1 cellular context compared by ENCODE assay signal in the genomic region with DNA sequence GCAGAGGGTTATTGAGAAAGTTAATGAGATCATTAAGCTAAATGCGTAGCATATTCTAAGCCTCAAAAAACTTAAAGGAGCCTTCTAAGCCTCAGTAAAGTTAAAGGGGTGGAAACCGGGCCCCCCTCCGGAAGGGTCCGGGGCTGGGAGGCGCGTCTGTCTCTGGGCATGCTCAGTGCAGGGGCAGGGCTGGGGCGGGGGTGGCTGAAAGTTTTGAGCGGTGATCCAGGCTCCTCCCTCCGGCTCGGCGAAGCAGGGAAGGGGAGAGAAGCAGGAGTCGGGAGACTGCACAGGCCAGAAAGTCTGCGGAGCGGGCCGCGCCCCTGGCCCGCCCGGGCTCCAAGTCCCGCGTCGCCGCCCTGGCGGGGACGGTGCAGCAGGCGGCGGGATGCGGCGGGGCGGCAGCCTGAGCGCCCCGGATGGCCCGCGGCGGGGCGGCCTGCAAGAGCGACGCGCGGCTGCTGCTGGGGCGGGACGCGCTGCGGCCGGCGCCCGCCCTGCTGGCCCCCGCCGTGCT.
TF ChIP-seq lines count a peak whose summit lies in the region.

Gene EVC (plus strand): TSS at position 240 of the 517 bp plus-strand sequence. CDS start 180 bp downstream, at position 420.

TF ChIP-seq in HepG2, 621 proteins besides CTCF, POLR2A, EP300 and RAD21 (continued from another document):
- TF ChIP-seq, protein P1, sequence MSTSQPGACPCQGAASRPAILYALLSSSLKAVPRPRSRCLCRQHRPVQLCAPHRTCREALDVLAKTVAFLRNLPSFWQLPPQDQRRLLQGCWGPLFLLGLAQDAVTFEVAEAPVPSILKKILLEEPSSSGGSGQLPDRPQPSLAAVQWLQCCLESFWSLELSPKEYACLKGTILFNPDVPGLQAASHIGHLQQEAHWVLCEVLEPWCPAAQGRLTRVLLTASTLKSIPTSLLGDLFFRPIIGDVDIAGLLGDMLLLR (CRISPR knock-in tag; IDR thresholded peaks at IDR 0.05) = no peak
- no peak for TF ChIP-seq MIXL1 (CRISPR knock-in tag; IDR thresholded peaks at IDR 0.05)
- TF ChIP-seq ETV5 (CRISPR knock-in tag; IDR thresholded peaks at IDR 0.05; ENCODE audit: borderline replicate concordance) = no peak
- peak; percentile 84 for TF ChIP-seq ZSCAN25 (CRISPR knock-in tag; IDR thresholded peaks at IDR 0.05)
- TF ChIP-seq, protein P2, sequence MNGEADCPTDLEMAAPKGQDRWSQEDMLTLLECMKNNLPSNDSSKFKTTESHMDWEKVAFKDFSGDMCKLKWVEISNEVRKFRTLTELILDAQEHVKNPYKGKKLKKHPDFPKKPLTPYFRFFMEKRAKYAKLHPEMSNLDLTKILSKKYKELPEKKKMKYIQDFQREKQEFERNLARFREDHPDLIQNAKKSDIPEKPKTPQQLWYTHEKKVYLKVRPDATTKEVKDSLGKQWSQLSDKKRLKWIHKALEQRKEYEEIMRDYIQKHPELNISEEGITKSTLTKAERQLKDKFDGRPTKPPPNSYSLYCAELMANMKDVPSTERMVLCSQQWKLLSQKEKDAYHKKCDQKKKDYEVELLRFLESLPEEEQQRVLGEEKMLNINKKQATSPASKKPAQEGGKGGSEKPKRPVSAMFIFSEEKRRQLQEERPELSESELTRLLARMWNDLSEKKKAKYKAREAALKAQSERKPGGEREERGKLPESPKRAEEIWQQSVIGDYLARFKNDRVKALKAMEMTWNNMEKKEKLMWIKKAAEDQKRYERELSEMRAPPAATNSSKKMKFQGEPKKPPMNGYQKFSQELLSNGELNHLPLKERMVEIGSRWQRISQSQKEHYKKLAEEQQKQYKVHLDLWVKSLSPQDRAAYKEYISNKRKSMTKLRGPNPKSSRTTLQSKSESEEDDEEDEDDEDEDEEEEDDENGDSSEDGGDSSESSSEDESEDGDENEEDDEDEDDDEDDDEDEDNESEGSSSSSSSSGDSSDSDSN (CRISPR knock-in tag; IDR thresholded peaks at IDR 0.05) = peak; percentile 83; the same call in 1 of the 2 replicates
- TF ChIP-seq CREM (IDR thresholded peaks at IDR 0.05) = no peak
- no peak for TF ChIP-seq CREM (CRISPR knock-in tag; IDR thresholded peaks at IDR 0.05)
- peak; percentile 45; the same call in 1 of the 2 replicates for TF ChIP-seq TAF1 (CRISPR knock-in tag; IDR thresholded peaks at IDR 0.05)
- TF ChIP-seq PHF21A (CRISPR knock-in tag; IDR thresholded peaks at IDR 0.05) = peak; percentile 27; the same call in 1 of the 2 replicates
- no peak for TF ChIP-seq SMAD3 (CRISPR knock-in tag; IDR thresholded peaks at IDR 0.05)
- no peak for TF ChIP-seq SUZ12 (IDR thresholded peaks at IDR 0.05; ENCODE audit: low read depth, low read length)
- TF ChIP-seq ZNF329 (CRISPR knock-in tag; IDR thresholded peaks at IDR 0.05; ENCODE audit: low read depth) = no peak
- TF ChIP-seq NFIC (IDR thresholded peaks at IDR 0.05; ENCODE audit: low read length) = no peak
- TF ChIP-seq KDM2A (CRISPR knock-in tag; IDR thresholded peaks at IDR 0.05; ENCODE audit: borderline replicate concordance, low read depth) = peak; percentile 6; the same call in 1 of the 2 replicates
TF ChIP-seq in HepG2: peak in this region for 25.
